ENCODE assay signal across 9 cellular contexts in genomic region chr3:126983276-126983652, GRCh38. TPM values are rescaled to one million over a fixed set of nuclear protein-coding genes. Genes with fewer than 3 reads are reported as not detected.
DNase-seq lines count a peak whose midpoint lies in the region; ATAC-seq and TF ChIP-seq lines count a peak whose summit lies in the region.
"Had no signal": no experiment of that assay in that cellular context is flagged by ENCODE, and none has a peak within 500 bp of the region (broad histone marks: within the 10 kb centered on the region; RNA-seq: fewer than 3 reads in every experiment).

No MANE protein-coding gene starts in this region.

- H3K9me3 Mint-ChIP-seq in nephron progenitor cell = no peaks in the 10 kb centered on the region
- H3K9me3 Mint-ChIP-seq: naive thymus-derived CD4-positive, alpha-beta T cell had no signal

- DNase-seq in epithelial cell of proximal tubule (ENCODE audit: low read depth) = no peak
- no peak for DNase-seq in nephron progenitor cell
- no peak for DNase-seq in NCI-H128 (lab: John Stamatoyannopoulos, UW; ENCODE audit: unreplicated experiment)
- DNase-seq in NCI-H524 treated with DMSO at 0.1 percent for 48 hours (lab: John Stamatoyannopoulos, UW) = no peak
- no peak for DNase-seq in Kasumi-1 (lab: John Stamatoyannopoulos, UW)

- peak overlapping the region; percentile 67 for H3K4me3 ChIP-seq in epithelial cell of proximal tubule (ENCODE audit: low read depth, low read length)
- H3K4me3 ChIP-seq in rectal smooth muscle tissue (ENCODE audit: low read length) = peak overlapping the region; percentile 73

- ATAC-seq in GM18505 (IDR thresholded peaks at IDR 0.05; ENCODE audit: unreplicated experiment) (peak; percentile 7), HG03571 (IDR thresholded peaks at IDR 0.05; ENCODE audit: unreplicated experiment) (peak; percentile 2)

- H3K36me3 Mint-ChIP-seq in nephron progenitor cell (ENCODE audit: low read depth) = no peaks in the 10 kb centered on the region
- H3K36me3 Mint-ChIP-seq: naive thymus-derived CD4-positive, alpha-beta T cell had no signal

- H3K36me3 ChIP-seq in rectal smooth muscle tissue (ENCODE audit: control insufficient read depth, insufficient read depth, low read length) = no peaks in the 10 kb centered on the region

- no peak overlapping the region for H3K27ac ChIP-seq in rectal smooth muscle tissue (ENCODE audit: low read depth, low read length)

- H3K27me3 Mint-ChIP-seq in nephron progenitor cell (ENCODE audit: low read depth, poor library complexity) = peaks cover 48% of the 10 kb centered on the region

- TF ChIP-seq CTCF in epithelial cell of proximal tubule (conservative IDR thresholded peaks at IDR 0.05; ENCODE audit: low read depth, low read length) (no peak), nephron progenitor cell (IDR thresholded peaks at IDR 0.05) (no peak)

- H3K27ac Mint-ChIP-seq in nephron progenitor cell = no peak overlapping the region

- H3K27me3 ChIP-seq in rectal smooth muscle tissue (ENCODE audit: control insufficient read depth, insufficient read depth, low read length) = no peaks in the 10 kb centered on the region

- no peak overlapping the region for H3K4me3 Mint-ChIP-seq in nephron progenitor cell

- H3K9ac ChIP-seq in rectal smooth muscle tissue (ENCODE audit: low read length) = no peak overlapping the region

- TF ChIP-seq POLR2A in GM18505 (IDR thresholded peaks at IDR 0.05; ENCODE audit: borderline replicate concordance, extremely low read depth, insufficient read depth, insufficient read length) = no peak

- peaks cover 19% of the 10 kb centered on the region for H3K4me1 Mint-ChIP-seq in nephron progenitor cell

- no peaks in the 10 kb centered on the region for H3K4me1 ChIP-seq in rectal smooth muscle tissue (ENCODE audit: control insufficient read depth, insufficient read depth, low read length)

RNA-seq across cellular contexts. Expression of gene PLXNA1, which starts 0.3 kb away (rescaled TPM):
- 35.5 and 42.2 TPM in 2 replicates for total RNA-seq in epithelial cell of proximal tubule
